Comparison of ENCODE assay signal across 17 cellular contexts in the genomic region with DNA sequence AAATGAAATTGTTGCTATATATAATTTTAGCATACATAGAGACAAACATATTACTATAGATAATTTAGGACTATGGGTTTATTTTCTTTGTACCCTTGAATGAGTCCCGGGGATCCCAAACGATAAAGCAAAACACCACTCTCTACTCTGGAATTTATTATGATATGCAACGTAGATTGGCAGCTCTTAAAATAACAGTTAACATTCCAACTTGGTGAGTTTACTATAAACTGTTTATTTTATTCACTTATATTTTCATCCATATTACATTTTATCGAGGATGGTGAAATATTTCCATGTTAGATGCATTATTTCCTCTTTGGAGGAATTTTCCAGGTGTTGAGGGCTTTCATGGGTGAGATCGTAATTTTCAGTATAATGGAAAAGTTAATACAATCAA.
"Had no signal": no experiment of that assay in that cellular context is flagged by ENCODE, and none has a peak within 500 bp of the region (broad histone marks: within the 10 kb centered on the region; RNA-seq: fewer than 3 reads in every experiment).

No MANE protein-coding gene starts in this region.

- H3K4me3 ChIP-seq: cardiac muscle cell, dorsolateral prefrontal cortex, gastrocnemius medialis, left ventricle myocardium inferior, prostate gland, right atrium auricular region, tibial nerve had no signal

- H3K27ac ChIP-seq: cardiac muscle cell, dorsolateral prefrontal cortex, epithelial cell of prostate, gastrocnemius medialis, left ventricle myocardium inferior, prostate gland, right atrium auricular region, tibial nerve had no signal

- DNase-seq: activated CD4-positive, alpha-beta T cell treated with anti-CD3 and anti-CD28 coated beads, Interleukin-2, amount 50 U/mL, for 4 hours; activated gamma-delta T cell treated with Interleukin-2 at 50 U/mL for 16 hours; dorsolateral prefrontal cortex; gastrocnemius medialis; head of caudate nucleus; kidney glomerular epithelial cell; left ventricle myocardium inferior; nephron progenitor cell; occipital lobe; stimulated activated CD4-positive, alpha-beta T cell treated with anti-CD3 and anti-CD28 coated beads, Interleukin-2, amount 100 ng/mL, for 24 hours; stimulated activated naive CD8-positive, alpha-beta T cell treated with anti-CD3 and anti-CD28 coated beads, Interleukin-15, Interleukin-2, amounts not matched to agents 100 U/mL and 50 U/mL, for 24 hours had no signal

- H3K4me1 Mint-ChIP-seq: nephron progenitor cell had no signal

- ATAC-seq: activated naive CD4-positive, alpha-beta T cell treated with anti-CD3 and anti-CD28 coated beads, Interleukin-2, amount 50 U/mL, for 72 hours; gastrocnemius medialis; stimulated activated naive CD8-positive, alpha-beta T cell treated with anti-CD3 and anti-CD28 coated beads, Interleukin-15, Interleukin-2, amounts not matched to agents 100 U/mL and 50 U/mL, for 24 hours had no signal

- H3K4me3 Mint-ChIP-seq: nephron progenitor cell had no signal

- H3K36me3 ChIP-seq: cardiac muscle cell, gastrocnemius medialis, left ventricle myocardium inferior, prostate gland, right atrium auricular region, tibial nerve had no signal

- H3K36me3 Mint-ChIP-seq: activated naive CD4-positive, alpha-beta T cell treated with anti-CD3 and anti-CD28 coated beads, Interleukin-2, amount 50 U/mL, for 72 hours had no signal

- H3K9me3 ChIP-seq: gastrocnemius medialis, left ventricle myocardium inferior, prostate gland, right atrium auricular region, tibial nerve had no signal

- H3K9me3 Mint-ChIP-seq: nephron progenitor cell had no signal

- H3K27me3 ChIP-seq: cardiac muscle cell, gastrocnemius medialis, right atrium auricular region, tibial nerve had no signal

- H3K27ac Mint-ChIP-seq: activated naive CD4-positive, alpha-beta T cell treated with anti-CD3 and anti-CD28 coated beads, Interleukin-2, amount 50 U/mL, for 72 hours; nephron progenitor cell had no signal

- H3K4me1 ChIP-seq: gastrocnemius medialis, left ventricle myocardium inferior, prostate gland, right atrium auricular region, tibial nerve had no signal
